12 cellular contexts compared by ENCODE assay signal in genomic region chr6:110960014-110960390, GRCh38. TPM values are rescaled to one million over a fixed set of nuclear protein-coding genes. Genes with fewer than 3 reads are reported as not detected.
DNase-seq lines count a peak whose midpoint lies in the region; ATAC-seq and TF ChIP-seq lines count a peak whose summit lies in the region.
"Had no signal": no experiment of that assay in that cellular context is flagged by ENCODE, and none has a peak within 500 bp of the region (broad histone marks: within the 10 kb centered on the region; RNA-seq: fewer than 3 reads in every experiment).

No MANE protein-coding gene starts in this region.

- H3K27ac ChIP-seq in fibroblast of lung (ENCODE audit: insufficient read depth, low read length): no peak overlapping the region

- TF ChIP-seq CTCF in activated B cell treated with CpG ODN at 0.5 μM for 24 hours (IDR thresholded peaks at IDR 0.05) (no peak), fibroblast of lung (conservative IDR thresholded peaks at IDR 0.05 in 1 of 2, IDR thresholded peaks at IDR 0.05 in 1 of 2; ENCODE audit: low read depth in 1 of 2, low read length in 2 of 2) (no peak)

- intact Hi-C loops in activated B cell treated with CpG ODN at 0.5 μM for 24 hours (cut with micrococcal nuclease): no loop called here

- H3K4me1 Mint-ChIP-seq in stimulated activated naive CD8-positive, alpha-beta T cell treated with anti-CD3 and anti-CD28 coated beads, Interleukin-15, Interleukin-2, amounts not matched to agents 100 ng/mL and 50 ng/mL, for 24 hours (ENCODE audit: low read depth): peaks cover 16% of the 10 kb centered on the region
- H3K4me1 Mint-ChIP-seq in activated B cell treated with CpG ODN at 0.5 μM for 24 hours: peaks cover 19% of the 10 kb centered on the region
- H3K4me1 Mint-ChIP-seq in stimulated activated memory B cell treated with anti-CD40 and anti-IgM and Interleukin-4, amounts not matched to agents 10 μg/mL and 1 μg/mL and 100 μg/mL, for 72 hours: peaks cover 13% of the 10 kb centered on the region

- H3K9me3 ChIP-seq in fibroblast of lung (ENCODE audit: control insufficient read depth, insufficient read depth, low read depth, low read length): no peaks in the 10 kb centered on the region

- H3K27ac Mint-ChIP-seq in stimulated activated naive CD8-positive, alpha-beta T cell treated with anti-CD3 and anti-CD28 coated beads, Interleukin-15, Interleukin-2, amounts not matched to agents 100 ng/mL and 50 ng/mL, for 24 hours: no peak overlapping the region
- H3K27ac Mint-ChIP-seq in activated B cell treated with CpG ODN at 0.5 μM for 24 hours: peak overlapping the region; percentile 50
- H3K27ac Mint-ChIP-seq in stimulated activated memory B cell treated with anti-CD40 and anti-IgM and Interleukin-4, amounts not matched to agents 10 μg/mL and 1 μg/mL and 100 μg/mL, for 72 hours: no peak overlapping the region

- H3K27me3 ChIP-seq in fibroblast of lung (ENCODE audit: control insufficient read depth, insufficient read depth, low read length): no peaks in the 10 kb centered on the region

- H3K4me1 ChIP-seq in fibroblast of lung (ENCODE audit: control insufficient read depth, extremely low read depth, insufficient read depth, low read length): no peaks in the 10 kb centered on the region

- H3K9me3 Mint-ChIP-seq in stimulated activated naive CD8-positive, alpha-beta T cell treated with anti-CD3 and anti-CD28 coated beads, Interleukin-15, Interleukin-2, amounts not matched to agents 100 ng/mL and 50 ng/mL, for 24 hours: no peaks in the 10 kb centered on the region
- H3K9me3 Mint-ChIP-seq in activated B cell treated with CpG ODN at 0.5 μM for 24 hours: no peaks in the 10 kb centered on the region
- H3K9me3 Mint-ChIP-seq in stimulated activated memory B cell treated with anti-CD40 and anti-IgM and Interleukin-4, amounts not matched to agents 10 μg/mL and 1 μg/mL and 100 μg/mL, for 72 hours: no peaks in the 10 kb centered on the region

- POLR2A ChIA-PET in activated B cell treated with CpG ODN at 0.5 μM for 24 hours (lab: Charles Lee): interaction anchor here (0.6 to 6.3 kb wide), 5 partner anchors 15 to 1166 kb away, joined by 3 to 100 read pairs (median 4); partner anchors contain the start of gene AMD1

- H3K79me2 ChIP-seq in fibroblast of lung (ENCODE audit: control insufficient read depth, insufficient read depth, low read length): peaks cover 10% of the 10 kb centered on the region

- H3K4me3 Mint-ChIP-seq in stimulated activated naive CD8-positive, alpha-beta T cell treated with anti-CD3 and anti-CD28 coated beads, Interleukin-15, Interleukin-2, amounts not matched to agents 100 ng/mL and 50 ng/mL, for 24 hours: peak overlapping the region; percentile 70
- H3K4me3 Mint-ChIP-seq in activated B cell treated with CpG ODN at 0.5 μM for 24 hours: peak overlapping the region; percentile 50
- no peak overlapping the region for H3K4me3 Mint-ChIP-seq in stimulated activated memory B cell treated with anti-CD40 and anti-IgM and Interleukin-4, amounts not matched to agents 10 μg/mL and 1 μg/mL and 100 μg/mL, for 72 hours

- H3K36me3 ChIP-seq in fibroblast of lung (ENCODE audit: control insufficient read depth, insufficient read depth, low read length): no peaks in the 10 kb centered on the region

- no peaks in the 10 kb centered on the region for H3K27me3 Mint-ChIP-seq in stimulated activated naive CD8-positive, alpha-beta T cell treated with anti-CD3 and anti-CD28 coated beads, Interleukin-15, Interleukin-2, amounts not matched to agents 100 ng/mL and 50 ng/mL, for 24 hours
- no peaks in the 10 kb centered on the region for H3K27me3 Mint-ChIP-seq in activated B cell treated with CpG ODN at 0.5 μM for 24 hours
- H3K27me3 Mint-ChIP-seq in stimulated activated memory B cell treated with anti-CD40 and anti-IgM and Interleukin-4, amounts not matched to agents 10 μg/mL and 1 μg/mL and 100 μg/mL, for 72 hours: no peaks in the 10 kb centered on the region

- H2AFZ ChIP-seq in fibroblast of lung (ENCODE audit: low read length): no peak overlapping the region

- CTCF ChIA-PET in activated B cell treated with CpG ODN at 0.5 μM for 24 hours (lab: Charles Lee): no interaction called here

- no peak for DNase-seq in stimulated activated naive CD8-positive, alpha-beta T cell treated with anti-CD3 and anti-CD28 coated beads, Interleukin-15, Interleukin-2, amounts not matched to agents 100 U/mL and 50 U/mL, for 24 hours
- DNase-seq in activated B cell treated with CpG ODN at 0.5 μM for 24 hours: no peak
- DNase-seq in fibroblast of lung (ENCODE audit: low read depth in 2 of 2): no peak
- no peak for DNase-seq in effector CD4-positive, alpha-beta T cell
- no peak for DNase-seq in NCI-H226
- DNase-seq: EL, NCI-H2081 treated with DMSO at 0.1 percent for 48 hours, Right ventricle myocardium superior, trophoblast cell had no signal

- H3K9ac ChIP-seq in fibroblast of lung (ENCODE audit: insufficient read depth, low read length): no peak overlapping the region

- H4K20me1 ChIP-seq in fibroblast of lung (ENCODE audit: control insufficient read depth, extremely low read depth, insufficient read depth, low read length): no peaks in the 10 kb centered on the region

- peaks cover 38% of the 10 kb centered on the region for H3K36me3 Mint-ChIP-seq in stimulated activated naive CD8-positive, alpha-beta T cell treated with anti-CD3 and anti-CD28 coated beads, Interleukin-15, Interleukin-2, amounts not matched to agents 100 ng/mL and 50 ng/mL, for 24 hours (ENCODE audit: low read depth)
- H3K36me3 Mint-ChIP-seq in activated B cell treated with CpG ODN at 0.5 μM for 24 hours (ENCODE audit: low read depth): peaks cover 45% of the 10 kb centered on the region
- peaks cover 37% of the 10 kb centered on the region for H3K36me3 Mint-ChIP-seq in stimulated activated memory B cell treated with anti-CD40 and anti-IgM and Interleukin-4, amounts not matched to agents 10 μg/mL and 1 μg/mL and 100 μg/mL, for 72 hours

- no peak for ATAC-seq in stimulated activated naive CD8-positive, alpha-beta T cell treated with anti-CD3 and anti-CD28 coated beads, Interleukin-15, Interleukin-2, amounts not matched to agents 100 U/mL and 50 U/mL, for 24 hours
- no peak for ATAC-seq in activated B cell treated with CpG ODN at 0.5 μM for 24 hours (ENCODE audit: low read depth)
- ATAC-seq in HG03565 (IDR thresholded peaks at IDR 0.05; ENCODE audit: unreplicated experiment): no peak
- ATAC-seq in stimulated activated memory B cell treated with anti-CD40 and anti-IgM and Interleukin-4, amounts not matched to agents 10 μg/mL and 1 μg/mL and 100 μg/mL, for 72 hours: no peak

- H3K4me3 ChIP-seq in fibroblast of lung (replicated peaks in 1 of 4; ENCODE audit: control extremely low read depth in 1 of 4, insufficient read depth in 1 of 4, low read depth in 3 of 4, low read length in 4 of 4): no peak overlapping the region

- H3K4me2 ChIP-seq in fibroblast of lung (ENCODE audit: extremely low read depth, insufficient read depth, low read length): peak overlapping the region; percentile 35

RNA-seq across cellular contexts. Expression of gene GTF3C6, which starts 1.5 kb away (rescaled TPM):
- total RNA-seq in activated B cell treated with CpG ODN at 0.5 μM for 24 hours: 76.7 and 93.3 TPM in 2 replicates
- 44.3 and 47.3 TPM in 2 replicates for total RNA-seq in fibroblast of lung
- 74.4 and 90.5 TPM in 2 replicates for polyA plus RNA-seq in fibroblast of lung
- 104 and 136 TPM in 2 replicates for polyA plus RNA-seq in fibroblast of lung (2012)
- not detected in 2 replicates for polyA minus RNA-seq in fibroblast of lung (ENCODE audit: low replicate concordance)

RNA-seq across cellular contexts. Expression of gene RPF2, which starts 21.8 kb away (rescaled TPM):
- 27.6 and 29.6 TPM in 2 replicates for total RNA-seq in activated B cell treated with CpG ODN at 0.5 μM for 24 hours
- total RNA-seq in fibroblast of lung: 27.4 and 28.5 TPM in 2 replicates
- 36.4 and 40.0 TPM in 2 replicates for polyA plus RNA-seq in fibroblast of lung
- 26.8 and 32.8 TPM in 2 replicates for polyA plus RNA-seq in fibroblast of lung (2012)
- 4.7 and 6.0 TPM in 2 replicates for polyA minus RNA-seq in fibroblast of lung (ENCODE audit: low replicate concordance)
